14 cellular contexts compared by ENCODE assay signal in genomic region chr5:115465416-115465815, GRCh38.
"Had no signal": no experiment of that assay in that cellular context is flagged by ENCODE, and none has a peak within 500 bp of the region (broad histone marks: within the 10 kb centered on the region; RNA-seq: fewer than 3 reads in every experiment).

No MANE protein-coding gene starts in this region.

- H3K9me3 ChIP-seq: left ventricle myocardium inferior, mucosa of descending colon, tibial nerve had no signal

- DNase-seq: activated CD4-positive, alpha-beta T cell treated with anti-CD3 and anti-CD28 coated beads, Interleukin-2, amount 50 U/mL, for 1 hour; activated naive CD8-positive, alpha-beta T cell treated with anti-CD3 and anti-CD28 coated beads for 36 hours; dorsolateral prefrontal cortex; endodermal cell; left ventricle myocardium inferior; mucosa of descending colon; naive thymus-derived CD4-positive, alpha-beta T cell; retina; stimulated activated CD4-positive, alpha-beta T cell treated with anti-CD3 and anti-CD28 coated beads, Interleukin-2, amount 100 ng/mL, for 48 hours; stimulated activated naive B cell treated with anti-CD40 and anti-IgM and Interleukin-4, amounts not matched to agents 10 μg/mL and 1 μg/mL and 100 μg/mL, for 72 hours; substantia nigra; SW 1271 had no signal

- ATAC-seq: mucosa of descending colon; naive thymus-derived CD4-positive, alpha-beta T cell; stimulated activated naive B cell treated with anti-CD40 and anti-IgM and Interleukin-4, amounts not matched to agents 10 μg/mL and 1 μg/mL and 100 μg/mL, for 72 hours had no signal

- H3K4me3 ChIP-seq: dorsolateral prefrontal cortex, left ventricle myocardium inferior, mucosa of descending colon, tibial nerve had no signal

- H3K27ac ChIP-seq: dorsolateral prefrontal cortex, left ventricle myocardium inferior, parathyroid adenoma, tibial nerve had no signal

- H3K4me1 ChIP-seq: parathyroid adenoma had no signal

- H3K79me2 ChIP-seq: parathyroid adenoma had no signal

- H3K9ac ChIP-seq: parathyroid adenoma had no signal

- H3K36me3 ChIP-seq: left ventricle myocardium inferior, tibial nerve had no signal

- H3K27me3 ChIP-seq: dorsolateral prefrontal cortex, tibial nerve had no signal

- H2AFZ ChIP-seq: parathyroid adenoma had no signal
